Comparison of ENCODE assay signal across 7 cellular contexts in genomic region chr3:153426803-153427202, GRCh38.
"Had no signal": no experiment of that assay in that cellular context is flagged by ENCODE, and none has a peak within 500 bp of the region (broad histone marks: within the 10 kb centered on the region; RNA-seq: fewer than 3 reads in every experiment).

No MANE protein-coding gene starts in this region.

- H3K27ac ChIP-seq: HL-60 had no signal

- FAIRE-seq: H1, H54, HepG2 had no signal

- H3K4me3 ChIP-seq: GM23338 had no signal

- DNase-seq: H9, HCEC 1CT had no signal

- ATAC-seq: GM23338, HepG2 had no signal
